ENCODE assay signal across 1 cellular context in genomic region chr2:73937103-73937885, GRCh38.
TF ChIP-seq lines count a peak whose summit lies in the region.

No MANE protein-coding gene starts in this region.

TF ChIP-seq in GM23338, 12 proteins besides CTCF, POLR2A, EP300 and RAD21 (continued from another document):
- TF ChIP-seq ZNF462 (CRISPR knock-in tag; IDR thresholded peaks at IDR 0.05) (no peak), JUNB (IDR thresholded peaks at IDR 0.05; ENCODE audit: unreplicated experiment) (no peak), ETS1 (IDR thresholded peaks at IDR 0.05) (no peak), EZH2 (IDR thresholded peaks at IDR 0.05; ENCODE audit: low read depth, unreplicated experiment) (no peak)
